In the genomic region with DNA sequence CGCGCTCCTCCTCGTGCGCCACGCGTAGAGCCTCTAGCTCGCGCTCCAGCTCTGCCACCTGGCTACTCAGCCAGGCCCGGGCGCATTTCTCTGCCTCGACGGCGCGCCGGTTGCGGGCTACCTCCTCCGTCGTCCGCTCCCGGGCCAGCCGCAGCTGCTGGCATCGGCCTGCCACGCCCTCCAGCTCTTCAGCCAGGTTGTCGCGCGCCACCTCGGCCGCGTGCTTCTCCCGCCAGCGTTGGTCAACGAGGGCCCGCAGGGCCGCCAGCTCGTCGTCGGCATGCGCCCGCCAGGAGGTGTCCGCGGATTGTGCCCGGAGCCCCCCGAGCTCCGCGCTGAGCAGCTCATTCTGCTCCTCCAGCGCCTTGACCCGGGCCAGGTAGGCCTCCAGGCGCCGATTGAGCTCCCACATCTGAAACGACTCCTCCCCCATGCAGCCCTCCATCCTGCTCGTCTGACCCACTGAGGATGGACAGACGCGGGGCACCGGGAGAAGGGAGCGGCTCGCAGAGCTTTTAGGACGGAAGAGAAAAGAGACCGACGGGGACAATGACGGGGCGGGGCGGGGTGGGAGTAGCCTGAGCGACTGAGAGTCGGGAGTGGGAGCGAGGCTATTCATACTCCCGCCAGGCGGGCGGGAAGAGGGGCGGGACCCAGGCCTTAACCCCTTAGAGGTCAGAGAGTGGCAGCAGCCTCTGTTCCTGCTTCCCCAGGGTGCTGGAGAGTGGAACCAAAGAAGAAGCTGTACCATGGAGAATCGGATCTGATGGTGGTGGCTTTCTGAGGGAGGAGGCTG, we compare ENCODE assay signal across 8 cellular contexts. TPM values are rescaled to one million over a fixed set of nuclear protein-coding genes. Genes with fewer than 3 reads are reported as not detected.
DNase-seq lines count a peak whose midpoint lies in the region; ATAC-seq, FAIRE-seq and TF ChIP-seq lines count a peak whose summit lies in the region.

A gene with protein sequence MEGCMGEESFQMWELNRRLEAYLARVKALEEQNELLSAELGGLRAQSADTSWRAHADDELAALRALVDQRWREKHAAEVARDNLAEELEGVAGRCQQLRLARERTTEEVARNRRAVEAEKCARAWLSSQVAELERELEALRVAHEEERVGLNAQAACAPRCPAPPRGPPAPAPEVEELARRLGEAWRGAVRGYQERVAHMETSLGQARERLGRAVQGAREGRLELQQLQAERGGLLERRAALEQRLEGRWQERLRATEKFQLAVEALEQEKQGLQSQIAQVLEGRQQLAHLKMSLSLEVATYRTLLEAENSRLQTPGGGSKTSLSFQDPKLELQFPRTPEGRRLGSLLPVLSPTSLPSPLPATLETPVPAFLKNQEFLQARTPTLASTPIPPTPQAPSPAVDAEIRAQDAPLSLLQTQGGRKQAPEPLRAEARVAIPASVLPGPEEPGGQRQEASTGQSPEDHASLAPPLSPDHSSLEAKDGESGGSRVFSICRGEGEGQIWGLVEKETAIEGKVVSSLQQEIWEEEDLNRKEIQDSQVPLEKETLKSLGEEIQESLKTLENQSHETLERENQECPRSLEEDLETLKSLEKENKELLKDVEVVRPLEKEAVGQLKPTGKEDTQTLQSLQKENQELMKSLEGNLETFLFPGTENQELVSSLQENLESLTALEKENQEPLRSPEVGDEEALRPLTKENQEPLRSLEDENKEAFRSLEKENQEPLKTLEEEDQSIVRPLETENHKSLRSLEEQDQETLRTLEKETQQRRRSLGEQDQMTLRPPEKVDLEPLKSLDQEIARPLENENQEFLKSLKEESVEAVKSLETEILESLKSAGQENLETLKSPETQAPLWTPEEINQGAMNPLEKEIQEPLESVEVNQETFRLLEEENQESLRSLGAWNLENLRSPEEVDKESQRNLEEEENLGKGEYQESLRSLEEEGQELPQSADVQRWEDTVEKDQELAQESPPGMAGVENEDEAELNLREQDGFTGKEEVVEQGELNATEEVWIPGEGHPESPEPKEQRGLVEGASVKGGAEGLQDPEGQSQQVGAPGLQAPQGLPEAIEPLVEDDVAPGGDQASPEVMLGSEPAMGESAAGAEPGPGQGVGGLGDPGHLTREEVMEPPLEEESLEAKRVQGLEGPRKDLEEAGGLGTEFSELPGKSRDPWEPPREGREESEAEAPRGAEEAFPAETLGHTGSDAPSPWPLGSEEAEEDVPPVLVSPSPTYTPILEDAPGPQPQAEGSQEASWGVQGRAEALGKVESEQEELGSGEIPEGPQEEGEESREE (N-terminal part only) (minus strand): TSS at position 588 of the 796 bp plus-strand sequence. CDS start 143 bp downstream, at position 445.

- peak within 1 kb of the TSS; percentile 45 for H3K4me3 Mint-ChIP-seq in CD8-positive, alpha-beta T cell

- H3K4me1 ChIP-seq in CD8-positive, alpha-beta T cell (ENCODE audit: insufficient read depth, low read length) = peaks cover 10% of the 10 kb centered on the region
- peaks cover 61% of the 10 kb centered on the region for H3K4me1 ChIP-seq in HepG2 (ENCODE audit: insufficient read depth, low read length)

- intact Hi-C loops in CD8-positive, alpha-beta T cell (cut with DNase I, micrococcal nuclease) = no loop called here
- intact Hi-C loops in HepG2 (cut with micrococcal nuclease; ENCODE audit: unreplicated experiment) = loop anchor here (2.0 kb wide), 1 partner anchor 50 kb away; no protein-coding TSS in a partner anchor

- BruUV-seq in HepG2 (replicated peaks; lab: Mats Ljungman, UMichigan) = TSS peak; percentile 75

- TF ChIP-seq EP300 in HepG2 (IDR thresholded peaks at IDR 0.05; ENCODE audit: low read depth in 2 of 2, low read length in 2 of 2) = no peak
- TF ChIP-seq EP300 in HepG2 (CRISPR knock-in tag; IDR thresholded peaks at IDR 0.05; ENCODE audit: borderline replicate concordance) = no peak

- H3K27ac ChIP-seq in CD8-positive, alpha-beta T cell (ENCODE audit: low read depth, low read length) = no peak within 1 kb of the TSS
- peak within 1 kb of the TSS; percentile 69 for H3K27ac ChIP-seq in cingulate gyrus (ENCODE audit: low read depth, low read length)
- H3K27ac ChIP-seq in HepG2 (ENCODE audit: extremely low read length, insufficient read depth, low read length) = no peak within 1 kb of the TSS

- H3K9ac ChIP-seq in HepG2 (ENCODE audit: insufficient read depth, low read depth, low read length) = peak within 1 kb of the TSS; percentile 55; the same call in 1 of the 2 replicates

- H3K27me3 Mint-ChIP-seq in CD8-positive, alpha-beta T cell (ENCODE audit: low read depth) = peaks cover 60% of the 10 kb centered on the region

- H3K9me3 ChIP-seq in CD8-positive, alpha-beta T cell (ENCODE audit: low read length) = no peaks in the 10 kb centered on the region
- H3K9me3 ChIP-seq in HepG2 (ENCODE audit: low read length) = no peaks in the 10 kb centered on the region

- TF ChIP-seq POLR2A in HepG2 (IDR thresholded peaks at IDR 0.05; ENCODE audit: insufficient read depth in 1 of 2, low read depth in 2 of 2, low read length in 2 of 2) = no peak; a peak in 1 of 4 replicates

- H3K36me3 ChIP-seq in CD8-positive, alpha-beta T cell (ENCODE audit: insufficient read depth, low read length) = no peaks in the 10 kb centered on the region
- no peaks in the 10 kb centered on the region for H3K36me3 ChIP-seq in HepG2 (replicated peaks in 1 of 2; ENCODE audit: control insufficient read depth in 1 of 2, insufficient read depth in 2 of 2, low read length in 2 of 2)

- peaks cover 21% of the 10 kb centered on the region for H3K27me3 ChIP-seq in CD8-positive, alpha-beta T cell (ENCODE audit: insufficient read depth, low read length)
- H3K27me3 ChIP-seq in HepG2 (ENCODE audit: control insufficient read depth in 1 of 2, insufficient read depth in 2 of 2, low read length in 2 of 2) = peaks cover 2 to 31% of the 10 kb centered on the region in 2 experiments

- WGBS in HepG2 (ENCODE audit: low lambda C conversion rate) = 48% methylated on average over 57 of the region's 70 CpGs

- ATAC-seq in CD8-positive, alpha-beta T cell = no peak
- peak; percentile 72 for ATAC-seq in HepG2

- no peak for TF ChIP-seq CTCF in CD8-positive, alpha-beta T cell (IDR thresholded peaks at IDR 0.05)
- TF ChIP-seq CTCF in HepG2 (CRISPR knock-in tag; IDR thresholded peaks at IDR 0.05) = 0 out of 2 replicates have a peak, but pooled peaks have one; percentile 9

- CTCF ChIA-PET in CD8-positive, alpha-beta T cell (lab: Charles Lee) = interaction anchor here (0.9 to 25.1 kb wide), 10 partner anchors 13 to 292 kb away, joined by 3 to 997 read pairs (median 6); partner anchors contain the start of genes CRABP2, ISG20L2 and METTL25B
- CTCF ChIA-PET in HepG2 (lab: Yijun Ruan, JAX; ENCODE audit: low intra/inter-chr PET ratio, low total read pairs) = interaction anchor here (1.0 to 5.1 kb wide), 3 partner anchors 19 to 58 kb away, joined by 3 to 166 read pairs (median 18); partner anchors contain the start of gene HAPLN2

- FAIRE-seq in HepG2 (lab: Jason Lieb, UNC) = peak; percentile 76

- H3K36me3 Mint-ChIP-seq in CD8-positive, alpha-beta T cell = no peaks in the 10 kb centered on the region

- H3K4me2 ChIP-seq in HepG2 (ENCODE audit: low read depth, low read length) = peak within 1 kb of the TSS; percentile 81

- peaks cover 2% of the 10 kb centered on the region for H3K79me2 ChIP-seq in HepG2 (ENCODE audit: insufficient read depth, low read length)

- TF ChIP-seq RAD21 in HepG2 (CRISPR knock-in tag; IDR thresholded peaks at IDR 0.05) = no peak

- POLR2A ChIA-PET in CD8-positive, alpha-beta T cell (lab: Charles Lee) = no interaction called here
- POLR2A ChIA-PET in HepG2 (lab: Yijun Ruan, JAX) = interaction anchor here (0.7 to 9.1 kb wide), 5 partner anchors 12 to 220 kb away, joined by 4 to 189 read pairs (median 5); partner anchors contain the start of genes METTL25B and MRPL24

- DNase-seq in CD8-positive, alpha-beta T cell = no peak
- DNase-seq in NCI-H1105 (lab: John Stamatoyannopoulos, UW) (peak; percentile 30), HepG2 (ENCODE audit: low spot score) (peak; percentile 75), superior temporal gyrus (ENCODE audit: extremely low spot score) (peak; percentile 24), GM19240 (ENCODE audit: insufficient read length, low spot score) (no peak), NCI-H2107 treated with DMSO at 0.1 percent for 48 hours (lab: John Stamatoyannopoulos, UW; ENCODE audit: unreplicated experiment) (no peak)
- no peak for DNase-seq in activated CD4-positive, alpha-beta T cell treated with anti-CD3 and anti-CD28 coated beads for 1 hour

- H3K9me3 Mint-ChIP-seq in CD8-positive, alpha-beta T cell = no peaks in the 10 kb centered on the region

- in situ Hi-C loops in HepG2 (cut with HindIII; ENCODE audit: extremely low pct_ligation_motif_present, low pct_unique_long_range_greater_than_20kb) = no loop called here

- no peaks in the 10 kb centered on the region for H4K20me1 ChIP-seq in HepG2 (ENCODE audit: insufficient read depth, low read length)

- peak within 1 kb of the TSS; percentile 0 for H3K4me3 ChIP-seq in CD8-positive, alpha-beta T cell (ENCODE audit: low read depth, low read length)
- H3K4me3 ChIP-seq in HepG2 (replicated peaks in 1 of 3; ENCODE audit: insufficient read depth in 1 of 3, low read depth in 2 of 3, low read length in 3 of 3) = peak within 1 kb of the TSS; percentile 40 to 63 (median 58); a peak in 5 of 6 replicates

- peaks cover 13% of the 10 kb centered on the region for H3K4me1 Mint-ChIP-seq in CD8-positive, alpha-beta T cell (ENCODE audit: low read depth)

- no peak within 1 kb of the TSS for H2AFZ ChIP-seq in HepG2 (ENCODE audit: low read length)

- H3K27ac Mint-ChIP-seq in CD8-positive, alpha-beta T cell = no peak within 1 kb of the TSS

RNA-seq across cellular contexts. Expression of the gene that starts here (rescaled TPM):
- not detected for total RNA-seq in CD8-positive, alpha-beta T cell
- total RNA-seq in HepG2 (2016; rRNA removed; fragmentation: Illumina TruSeq; extraction: Trizol) = 12.7 and 16.6 TPM in 2 replicates
- total RNA-seq in HepG2 (2016; cell fraction: cytosol; rRNA removed; fragmentation: Illumina TruSeq; extraction: Trizol; ENCODE audit: low read depth) = 0.30 and 0.53 TPM in 2 replicates
- total RNA-seq in HepG2 (2016; cell fraction: insoluble cytoplasmic fraction; rRNA removed; fragmentation: Illumina TruSeq; extraction: Trizol) = 9.1 and 18.2 TPM in 2 replicates
- 1.4 and 1.5 TPM in 2 replicates for total RNA-seq in HepG2 (2016; cell fraction: membrane; rRNA removed; fragmentation: Illumina TruSeq; extraction: Trizol)
- total RNA-seq in HepG2 (2016; cell fraction: nucleus; rRNA removed; fragmentation: Illumina TruSeq; extraction: Trizol) = 11.7 and 13.1 TPM in 2 replicates
- polyA plus RNA-seq in HepG2 (2011; rRNA removed) = 1.7 and 2.5 TPM in 2 replicates
- 1.1 and 1.2 TPM in 2 replicates for polyA plus RNA-seq in HepG2 (2011; cell fraction: cytosol; rRNA removed)
- 9.3 and 9.7 TPM in 2 replicates for polyA plus RNA-seq in HepG2 (2011; cell fraction: nucleus; rRNA removed)
- polyA plus RNA-seq in HepG2 (2012) = 3.5 and 3.6 TPM in 2 replicates
- polyA plus RNA-seq in HepG2 (2016; cell fraction: cytosol; fragmentation: Illumina TruSeq; extraction: Trizol; ENCODE audit: low read depth) = 0.32 and 0.38 TPM in 2 replicates
- 8.6 and 10.8 TPM in 2 replicates for polyA plus RNA-seq in HepG2 (2016; cell fraction: insoluble cytoplasmic fraction; fragmentation: Illumina TruSeq; extraction: Trizol; ENCODE audit: low read depth)
- 0.46 and 0.93 TPM in 2 replicates for polyA plus RNA-seq in HepG2 (2016; cell fraction: membrane; fragmentation: Illumina TruSeq; extraction: Trizol; ENCODE audit: low read depth)
- 27.3 and 27.7 TPM in 2 replicates for polyA plus RNA-seq in HepG2 (2016; cell fraction: nucleus; fragmentation: Illumina TruSeq; extraction: Trizol; ENCODE audit: insufficient read depth, low read depth)
- polyA minus RNA-seq in HepG2 (2011; rRNA and poly(A)+ RNA removed; ENCODE audit: low replicate concordance) = 0.91 and 2.7 TPM in 2 replicates
- 2.4 and 2.5 TPM in 2 replicates for polyA minus RNA-seq in HepG2 (2011; cell fraction: cytosol; rRNA and poly(A)+ RNA removed)
- polyA minus RNA-seq in HepG2 (2011; cell fraction: nucleus; rRNA and poly(A)+ RNA removed) = 1.5 and 1.7 TPM in 2 replicates

Comparison
In these comparisons a context has a peak if more than half of its experiments do, and no peak if none do; other contexts are left out.
1. DNase-seq: peak in NCI-H1105 (single experiment), HepG2 (single experiment) and superior temporal gyrus (single experiment); none in CD8-positive, alpha-beta T cell (0 of 7), GM19240 (single experiment), NCI-H2107 treated with DMSO at 0.1 percent for 48 hours (single experiment) and activated CD4-positive, alpha-beta T cell treated with anti-CD3 and anti-CD28 coated beads for 1 hour (single experiment).